ENCODE assay signal across 24 cellular contexts in genomic region chr1:41018039-41018438, GRCh38. TPM values are rescaled to one million over a fixed set of nuclear protein-coding genes. Genes with fewer than 3 reads are reported as not detected.
"Had no signal": no experiment of that assay in that cellular context is flagged by ENCODE, and none has a peak within 500 bp of the region (broad histone marks: within the 10 kb centered on the region; RNA-seq: fewer than 3 reads in every experiment).

No MANE protein-coding gene starts in this region.

- H3K9me3 ChIP-seq: esophagus squamous epithelium, heart right ventricle, right lobe of liver, suprapubic skin, transverse colon, upper lobe of right lung, uterus had no signal

- ATAC-seq: effector memory CD8-positive, alpha-beta T cell; heart right ventricle; right lobe of liver; stimulated activated naive CD8-positive, alpha-beta T cell treated with anti-CD3 and anti-CD28 coated beads, Interleukin-15, amount 100 ng/mL, for 72 hours; upper lobe of right lung had no signal

- FAIRE-seq: endometrium, keratinocyte, small intestine had no signal

- H3K27ac ChIP-seq: esophagus squamous epithelium, heart right ventricle, parathyroid adenoma, right lobe of liver, suprapubic skin, transverse colon, upper lobe of right lung, uterus had no signal

- H3K4me3 ChIP-seq: esophagus squamous epithelium, heart right ventricle, lung, right lobe of liver, suprapubic skin, transverse colon, upper lobe of right lung, uterus had no signal

- H2AFZ ChIP-seq: parathyroid adenoma had no signal

- DNase-seq: cortex of kidney; effector memory CD8-positive, alpha-beta T cell; erythroblast; esophagus squamous epithelium; foreskin melanocyte; glutamatergic neuron; heart right ventricle; hippocampal formation; natural killer cell; occipital lobe; right lobe of liver; small intestine; stimulated activated CD4-positive, alpha-beta T cell treated with anti-CD3 and anti-CD28 coated beads, Interleukin-15, amount 100 ng/mL, for 24 hours; stimulated activated CD4-positive, alpha-beta T cell treated with anti-CD3 and anti-CD28 coated beads, Interleukin-2, amount 100 ng/mL, for 48 hours; stimulated activated naive CD4-positive, alpha-beta T cell; stimulated activated naive CD8-positive, alpha-beta T cell treated with anti-CD3 and anti-CD28 coated beads, Interleukin-15, amount 100 ng/mL, for 72 hours; transverse colon; upper lobe of right lung; uterus had no signal

- H3K4me1 ChIP-seq: right lobe of liver had no signal

- H3K27me3 ChIP-seq: esophagus squamous epithelium, heart right ventricle, right lobe of liver, suprapubic skin, transverse colon, upper lobe of right lung, uterus had no signal

- H3K9ac ChIP-seq: parathyroid adenoma had no signal

- H3K79me2 ChIP-seq: parathyroid adenoma had no signal

- H3K36me3 ChIP-seq: transverse colon, uterus had no signal

RNA-seq across cellular contexts. Expression of gene SLFNL1, which starts 3.5 kb away (rescaled TPM):
- polyA plus RNA-seq: keratinocyte had no signal
